In genomic region chr3:102112706-102113230, GRCh38 we compare ENCODE assay signal across 24 cellular contexts.
DNase-seq lines count a peak whose midpoint lies in the region; TF ChIP-seq lines count a peak whose summit lies in the region.
"Had no signal": no experiment of that assay in that cellular context is flagged by ENCODE, and none has a peak within 500 bp of the region (broad histone marks: within the 10 kb centered on the region; RNA-seq: fewer than 3 reads in every experiment).

No MANE protein-coding gene starts in this region.

- H3K4me1 ChIP-seq in testis = no peaks in the 10 kb centered on the region
- H3K4me1 ChIP-seq: neural progenitor cell had no signal

- peaks cover 38% of the 10 kb centered on the region for H3K4me1 Mint-ChIP-seq in activated naive CD8-positive, alpha-beta T cell (ENCODE audit: low read depth)
- peaks cover 25% of the 10 kb centered on the region for H3K4me1 Mint-ChIP-seq in activated naive CD8-positive, alpha-beta T cell treated with anti-CD3 and anti-CD28 coated beads for 36 hours
- H3K4me1 Mint-ChIP-seq in mesothelial cell of epicardium = peaks cover 28% of the 10 kb centered on the region
- peaks cover 18% of the 10 kb centered on the region for H3K4me1 Mint-ChIP-seq in type B pancreatic cell (ENCODE audit: unreplicated experiment)
- H3K4me1 Mint-ChIP-seq: GM23338, neural progenitor cell had no signal

- no peak overlapping the region for H3K4me3 Mint-ChIP-seq in activated naive CD8-positive, alpha-beta T cell
- H3K4me3 Mint-ChIP-seq in activated naive CD8-positive, alpha-beta T cell treated with anti-CD3 and anti-CD28 coated beads for 36 hours = no peak overlapping the region
- H3K4me3 Mint-ChIP-seq in mesothelial cell of epicardium (no peak overlapping the region), type B pancreatic cell (peak overlapping the region; percentile 59)
- H3K4me3 Mint-ChIP-seq: GM23338, neural progenitor cell had no signal

- TF ChIP-seq CTCF in VCaP (conservative IDR thresholded peaks at IDR 0.05) (no peak), mesothelial cell of epicardium (IDR thresholded peaks at IDR 0.05; ENCODE audit: unreplicated experiment) (no peak), type B pancreatic cell (conservative IDR thresholded peaks at IDR 0.05) (no peak), testis (IDR thresholded peaks at IDR 0.05) (no peak)

- DNase-seq in activated naive CD8-positive, alpha-beta T cell treated with anti-CD3 and anti-CD28 coated beads for 36 hours = no peak
- DNase-seq in mesothelial cell of epicardium (ENCODE audit: low spot score in 2 of 2, unreplicated experiment in 2 of 2) (no peak), type B pancreatic cell (ENCODE audit: extremely low spot score, unreplicated experiment) (no peak), NCI-H345 (lab: John Stamatoyannopoulos, UW) (no peak), testis (no peak), substantia nigra (lab: John Stamatoyannopoulos, UW) (no peak)
- DNase-seq: activated CD4-positive, CD25-positive, alpha-beta regulatory T cell treated with anti-CD3 and anti-CD28 coated beads, Interleukin-2, amount 50 U/mL, for 72 hours; amygdala; caudate nucleus; DMS153; erythroblast; left cardiac atrium; midbrain; NCI-H1105 treated with DMSO at 0.1 percent for 48 hours; NCI-H2081 treated with DMSO at 0.1 percent for 48 hours; NK-92 treated with Interleukin-12 subunit alpha and Interleukin-12 subunit beta, amount 100 ng/mL, for 24 hours; SK-N-SH; stimulated activated CD4-positive, alpha-beta T cell treated with anti-CD3 and anti-CD28 coated beads, Interleukin-4, amount 100 ng/mL, for 4 hours had no signal

- H3K27ac ChIP-seq in VCaP (peak overlapping the region; percentile 58), testis (no peak overlapping the region), substantia nigra (ENCODE audit: low read depth, low read length, poor library complexity, severe bottlenecking) (no peak overlapping the region)
- H3K27ac ChIP-seq: neural progenitor cell had no signal

- H3K9me3 Mint-ChIP-seq in activated naive CD8-positive, alpha-beta T cell (ENCODE audit: low read depth) = peaks cover 4% of the 10 kb centered on the region
- H3K9me3 Mint-ChIP-seq in activated naive CD8-positive, alpha-beta T cell treated with anti-CD3 and anti-CD28 coated beads for 36 hours = peaks cover 6% of the 10 kb centered on the region
- H3K9me3 Mint-ChIP-seq in mesothelial cell of epicardium (peaks cover 24% of the 10 kb centered on the region), type B pancreatic cell (peaks cover 5% of the 10 kb centered on the region)
- H3K9me3 Mint-ChIP-seq: neural progenitor cell had no signal

- TF ChIP-seq POLR2A in testis (IDR thresholded peaks at IDR 0.05) = no peak

- no peaks in the 10 kb centered on the region for H3K9me3 ChIP-seq in testis
- H3K9me3 ChIP-seq: SK-N-SH had no signal

- no peaks in the 10 kb centered on the region for H3K27me3 ChIP-seq in testis
- H3K27me3 ChIP-seq: gastroesophageal sphincter, neural progenitor cell had no signal

- peak overlapping the region; percentile 72 for H3K27ac Mint-ChIP-seq in activated naive CD8-positive, alpha-beta T cell
- H3K27ac Mint-ChIP-seq in activated naive CD8-positive, alpha-beta T cell treated with anti-CD3 and anti-CD28 coated beads for 36 hours = no peak overlapping the region
- H3K27ac Mint-ChIP-seq in mesothelial cell of epicardium = peak overlapping the region; percentile 92
- H3K27ac Mint-ChIP-seq in type B pancreatic cell = peak overlapping the region; percentile 91
- H3K27ac Mint-ChIP-seq: GM23338, neural progenitor cell had no signal

- intact Hi-C loops in testis (cut with DNase I; ENCODE audit: low total_unique reads) = no loop called here

- no peak overlapping the region for H3K4me3 ChIP-seq in testis
- H3K4me3 ChIP-seq: gastroesophageal sphincter, GM12878, GM23338, neural progenitor cell had no signal

- no peaks in the 10 kb centered on the region for H3K27me3 Mint-ChIP-seq in activated naive CD8-positive, alpha-beta T cell
- H3K27me3 Mint-ChIP-seq in activated naive CD8-positive, alpha-beta T cell treated with anti-CD3 and anti-CD28 coated beads for 36 hours = no peaks in the 10 kb centered on the region
- H3K27me3 Mint-ChIP-seq in mesothelial cell of epicardium (ENCODE audit: low read depth) = no peaks in the 10 kb centered on the region
- no peaks in the 10 kb centered on the region for H3K27me3 Mint-ChIP-seq in type B pancreatic cell

- H3K36me3 ChIP-seq in testis (ENCODE audit: low read depth, missing control alignments) = no peaks in the 10 kb centered on the region
- H3K36me3 ChIP-seq: gastroesophageal sphincter, neural progenitor cell had no signal

- peaks cover 8% of the 10 kb centered on the region for H3K36me3 Mint-ChIP-seq in activated naive CD8-positive, alpha-beta T cell
- peaks cover 5% of the 10 kb centered on the region for H3K36me3 Mint-ChIP-seq in activated naive CD8-positive, alpha-beta T cell treated with anti-CD3 and anti-CD28 coated beads for 36 hours
- H3K36me3 Mint-ChIP-seq in mesothelial cell of epicardium (peaks cover 7% of the 10 kb centered on the region), type B pancreatic cell (no peaks in the 10 kb centered on the region)
- H3K36me3 Mint-ChIP-seq: neural progenitor cell had no signal
